Comparison of ENCODE assay signal across 21 cellular contexts in genomic region chr1:54650417-54650816, GRCh38. TPM values are rescaled to one million over a fixed set of nuclear protein-coding genes. Genes with fewer than 3 reads are reported as not detected.
DNase-seq lines count a peak whose midpoint lies in the region; ATAC-seq and TF ChIP-seq lines count a peak whose summit lies in the region.
"Had no signal": no experiment of that assay in that cellular context is flagged by ENCODE, and none has a peak within 500 bp of the region (broad histone marks: within the 10 kb centered on the region; RNA-seq: fewer than 3 reads in every experiment).

No MANE protein-coding gene starts in this region.

- H3K4me1 ChIP-seq in Caco-2 (peaks cover 30% of the 10 kb centered on the region), Peyer's patch (peaks cover 0 to 43% (median 0%) of the 10 kb centered on the region in 4 donors), mucosa of rectum (ENCODE audit: control insufficient read depth in 2 of 2, insufficient read depth in 2 of 2, low read length in 2 of 2) (peaks cover 30 to 37% of the 10 kb centered on the region in 2 donors)
- H3K4me1 ChIP-seq in CD8-positive, alpha-beta T cell (ENCODE audit: insufficient read depth, low read length) = no peaks in the 10 kb centered on the region
- H3K4me1 ChIP-seq: BE2C had no signal

- no peaks in the 10 kb centered on the region for H3K9me3 Mint-ChIP-seq in Caco-2 (ENCODE audit: unreplicated experiment)
- no peaks in the 10 kb centered on the region for H3K9me3 Mint-ChIP-seq in activated CD8-positive, alpha-beta memory T cell treated with anti-CD3 and anti-CD28 coated beads, Interleukin-2, amount 10 ng/mL, durations not matched to agents 7 days and 5 days (ENCODE audit: low read depth)
- H3K9me3 Mint-ChIP-seq in CD8-positive, alpha-beta T cell = no peaks in the 10 kb centered on the region
- H3K9me3 Mint-ChIP-seq: CD4-positive, alpha-beta T cell had no signal

- intact Hi-C loops in Caco-2 (cut with micrococcal nuclease; ENCODE audit: unreplicated experiment) = no loop called here
- intact Hi-C loops in CD8-positive, alpha-beta T cell (cut with DNase I, micrococcal nuclease) = no loop called here

- peak overlapping the region; percentile 62 for H3K27ac Mint-ChIP-seq in Caco-2 (ENCODE audit: unreplicated experiment)
- no peak overlapping the region for H3K27ac Mint-ChIP-seq in activated CD8-positive, alpha-beta memory T cell treated with anti-CD3 and anti-CD28 coated beads, Interleukin-2, amount 10 ng/mL, durations not matched to agents 7 days and 5 days
- no peak overlapping the region for H3K27ac Mint-ChIP-seq in CD8-positive, alpha-beta T cell
- H3K27ac Mint-ChIP-seq: CD14-positive monocyte; CD4-positive, alpha-beta T cell; GM23338; H9 had no signal

- TF ChIP-seq CTCF in Caco-2 (IDR thresholded peaks at IDR 0.05; ENCODE audit: insufficient read depth in 1 of 2, low read depth in 1 of 2, low read length in 1 of 2, severe bottlenecking in 1 of 2, unreplicated experiment in 1 of 2) (no peak), Peyer's patch (IDR thresholded peaks at IDR 0.05) (no peak)
- TF ChIP-seq CTCF in CD8-positive, alpha-beta T cell (IDR thresholded peaks at IDR 0.05) = no peak

- ATAC-seq in activated CD8-positive, alpha-beta memory T cell treated with anti-CD3 and anti-CD28 coated beads, Interleukin-2, amount 10 ng/mL, durations not matched to agents 7 days and 5 days = no peak
- no peak for ATAC-seq in GM18520 (IDR thresholded peaks at IDR 0.05; ENCODE audit: unreplicated experiment)
- ATAC-seq in CD8-positive, alpha-beta T cell = no peak
- ATAC-seq: GM23338, HCT116 had no signal

- H3K9ac ChIP-seq in mucosa of rectum (ENCODE audit: low read depth in 1 of 2, low read length in 2 of 2) = no peak overlapping the region
- H3K9ac ChIP-seq: BLaER1 treated with 17β-estradiol and CSF1 and Interleukin-3, amounts not matched to agents 10 nM and 100 nM had no signal

- no peak overlapping the region for H3K4me3 Mint-ChIP-seq in Caco-2 (ENCODE audit: unreplicated experiment)
- H3K4me3 Mint-ChIP-seq in activated CD8-positive, alpha-beta memory T cell treated with anti-CD3 and anti-CD28 coated beads, Interleukin-2, amount 10 ng/mL, durations not matched to agents 7 days and 5 days = no peak overlapping the region
- H3K4me3 Mint-ChIP-seq in CD8-positive, alpha-beta T cell = no peak overlapping the region
- H3K4me3 Mint-ChIP-seq: CD14-positive monocyte; CD4-positive, alpha-beta T cell; GM23338; H9 had no signal

- peaks cover 36% of the 10 kb centered on the region for H3K4me1 Mint-ChIP-seq in Caco-2 (ENCODE audit: low read depth, unreplicated experiment)
- no peaks in the 10 kb centered on the region for H3K4me1 Mint-ChIP-seq in activated CD8-positive, alpha-beta memory T cell treated with anti-CD3 and anti-CD28 coated beads, Interleukin-2, amount 10 ng/mL, durations not matched to agents 7 days and 5 days
- no peaks in the 10 kb centered on the region for H3K4me1 Mint-ChIP-seq in CD8-positive, alpha-beta T cell (ENCODE audit: low read depth)

- CTCF ChIA-PET in Caco-2 (lab: Charles Lee) = interaction anchor here (0.7 kb wide), 1 partner anchor 432 kb away, joined by 3 read pairs; no protein-coding TSS in a partner anchor
- CTCF ChIA-PET in activated CD8-positive, alpha-beta memory T cell treated with anti-CD3 and anti-CD28 coated beads, Interleukin-2, amount 10 ng/mL, durations not matched to agents 7 days and 5 days (lab: Charles Lee) = no interaction called here
- CTCF ChIA-PET in CD8-positive, alpha-beta T cell (lab: Charles Lee) = no interaction called here

- no peaks in the 10 kb centered on the region for H3K27me3 Mint-ChIP-seq in Caco-2 (ENCODE audit: insufficient read depth, unreplicated experiment)
- H3K27me3 Mint-ChIP-seq in activated CD8-positive, alpha-beta memory T cell treated with anti-CD3 and anti-CD28 coated beads, Interleukin-2, amount 10 ng/mL, durations not matched to agents 7 days and 5 days = peaks cover 23% of the 10 kb centered on the region
- H3K27me3 Mint-ChIP-seq in CD8-positive, alpha-beta T cell (ENCODE audit: low read depth) = peaks cover 10% of the 10 kb centered on the region

- H3K27me3 ChIP-seq in Caco-2 (replicated peaks; ENCODE audit: control insufficient read depth, insufficient read depth, low read length) (no peaks in the 10 kb centered on the region), Peyer's patch (no peaks in the 10 kb centered on the region), mucosa of rectum (ENCODE audit: control insufficient read depth in 2 of 2, insufficient read depth in 2 of 2, low read length in 2 of 2) (no peaks in the 10 kb centered on the region)
- H3K27me3 ChIP-seq in CD8-positive, alpha-beta T cell (ENCODE audit: insufficient read depth, low read length) = no peaks in the 10 kb centered on the region
- H3K27me3 ChIP-seq: BE2C; BLaER1 treated with 17β-estradiol and CSF1 and Interleukin-3, amounts not matched to agents 10 nM and 100 nM had no signal

- H3K9me3 ChIP-seq in Caco-2 (no peaks in the 10 kb centered on the region), Peyer's patch (no peaks in the 10 kb centered on the region), mucosa of rectum (ENCODE audit: control insufficient read depth in 2 of 2, low read length in 2 of 2) (no peaks in the 10 kb centered on the region)
- H3K9me3 ChIP-seq in CD8-positive, alpha-beta T cell (ENCODE audit: low read length) = no peaks in the 10 kb centered on the region
- H3K9me3 ChIP-seq: A549; BE2C; BLaER1 treated with 17β-estradiol and CSF1 and Interleukin-3, amounts not matched to agents 10 nM and 100 nM had no signal

- H3K27ac ChIP-seq in Peyer's patch (peak overlapping the region in 3 of 4 donors; percentile 59 to 90 (median 88)), mucosa of rectum (ENCODE audit: low read depth in 2 of 2, low read length in 2 of 2) (peak overlapping the region; percentile 80 to 85)
- no peak overlapping the region for H3K27ac ChIP-seq in CD8-positive, alpha-beta T cell (ENCODE audit: low read depth, low read length)
- H3K27ac ChIP-seq: BLaER1 treated with 17β-estradiol and CSF1 and Interleukin-3, amounts not matched to agents 10 nM and 100 nM had no signal

- no TSS peak for BruUV-seq in Caco-2 (replicated peaks; lab: Mats Ljungman, UMichigan)

- H3K36me3 ChIP-seq in Caco-2 (ENCODE audit: control insufficient read depth, insufficient read depth, low read length) = no peaks in the 10 kb centered on the region
- no peaks in the 10 kb centered on the region for H3K36me3 ChIP-seq in Peyer's patch
- H3K36me3 ChIP-seq in mucosa of rectum (ENCODE audit: control insufficient read depth in 2 of 2, insufficient read depth in 2 of 2, low read length in 2 of 2) = no peaks in the 10 kb centered on the region
- no peaks in the 10 kb centered on the region for H3K36me3 ChIP-seq in CD8-positive, alpha-beta T cell (ENCODE audit: insufficient read depth, low read length)
- H3K36me3 ChIP-seq: BE2C; BLaER1 treated with 17β-estradiol and CSF1 and Interleukin-3, amounts not matched to agents 10 nM and 100 nM had no signal

- POLR2A ChIA-PET in Caco-2 (lab: Charles Lee) = no interaction called here
- POLR2A ChIA-PET in CD8-positive, alpha-beta T cell (lab: Charles Lee) = no interaction called here

- DNase-seq in Caco-2 = no peak
- no peak for DNase-seq in Peyer's patch
- no peak for DNase-seq in activated CD8-positive, alpha-beta memory T cell treated with anti-CD3 and anti-CD28 coated beads, Interleukin-2, amount 10 ng/mL, durations not matched to agents 7 days and 5 days
- DNase-seq in CD8-positive, alpha-beta T cell = no peak
- DNase-seq: 8988T; ACHN; AML-193; BE2C; CD4-positive, alpha-beta T cell; COR-L47; DMS153; DND-41; H9 had no signal

- no peak overlapping the region for H3K4me3 ChIP-seq in Caco-2 (ENCODE audit: low read depth, low read length)
- H3K4me3 ChIP-seq in Peyer's patch = no peak overlapping the region
- no peak overlapping the region for H3K4me3 ChIP-seq in mucosa of rectum (ENCODE audit: low read length in 2 of 2)
- no peak overlapping the region for H3K4me3 ChIP-seq in CD8-positive, alpha-beta T cell (ENCODE audit: low read depth, low read length)
- H3K4me3 ChIP-seq: A549; BLaER1 treated with 17β-estradiol and CSF1 and Interleukin-3, amounts not matched to agents 10 nM and 100 nM; GM23338 had no signal

- TF ChIP-seq POLR2A in Peyer's patch (IDR thresholded peaks at IDR 0.05) = no peak

- H3K36me3 Mint-ChIP-seq in Caco-2 (ENCODE audit: insufficient read depth, unreplicated experiment) = peaks cover 4% of the 10 kb centered on the region
- no peaks in the 10 kb centered on the region for H3K36me3 Mint-ChIP-seq in activated CD8-positive, alpha-beta memory T cell treated with anti-CD3 and anti-CD28 coated beads, Interleukin-2, amount 10 ng/mL, durations not matched to agents 7 days and 5 days
- H3K36me3 Mint-ChIP-seq in CD8-positive, alpha-beta T cell = no peaks in the 10 kb centered on the region
- H3K36me3 Mint-ChIP-seq: CD14-positive monocyte had no signal

RNA-seq across cellular contexts. Expression of gene MROH7, which starts 8.8 kb away (rescaled TPM):
- 0.30 TPM in 1 of 2 replicates, not detected in the other for total RNA-seq in Caco-2 (2022)
- 10 to 100 TPM; 22.3 to 64.2 (median 35.5) TPM for total RNA-seq in Peyer's patch
- total RNA-seq in activated CD8-positive, alpha-beta memory T cell treated with anti-CD3 and anti-CD28 coated beads, Interleukin-2, amount 10 ng/mL, durations not matched to agents 7 days and 5 days = not detected
- total RNA-seq in CD8-positive, alpha-beta T cell = not detected
- total RNA-seq: H4 had no signal

RNA-seq across cellular contexts. Expression of gene FAM151A, which starts 27.1 kb away (rescaled TPM):
- total RNA-seq in Caco-2 (2022) (21.4 and 22.3 TPM in 2 replicates), Peyer's patch (1,000 to 10,000 TPM in 1 of 4 donors, 100 to 1,000 TPM in 1, 10 to 100 TPM in 2; 15.7 to 1,128 (median 174) TPM)
- not detected for total RNA-seq in activated CD8-positive, alpha-beta memory T cell treated with anti-CD3 and anti-CD28 coated beads, Interleukin-2, amount 10 ng/mL, durations not matched to agents 7 days and 5 days
- not detected for total RNA-seq in CD8-positive, alpha-beta T cell
- total RNA-seq: CD4-positive, alpha-beta T cell; H4; H9 had no signal

Comparison
In these comparisons a context has a peak if more than half of its experiments do, and no peak if none do; other contexts are left out.
1. RNA of gene MROH7, which starts 8.8 kb away (total RNA-seq): 22.3 to 64.2 TPM in Peyer's patch; not detected in activated CD8-positive, alpha-beta memory T cell treated with anti-CD3 and anti-CD28 coated beads, Interleukin-2, amount 10 ng/mL, durations not matched to agents 7 days and 5 days, not detected in CD8-positive, alpha-beta T cell and 0.30 TPM in Caco-2; every median in the first group is over 10 times any median in the second.
2. RNA of gene FAM151A, which starts 27.1 kb away (total RNA-seq): 15.7 to 1,128 TPM in Peyer's patch and 21.4 to 22.3 TPM in Caco-2; not detected in activated CD8-positive, alpha-beta memory T cell treated with anti-CD3 and anti-CD28 coated beads, Interleukin-2, amount 10 ng/mL, durations not matched to agents 7 days and 5 days and not detected in CD8-positive, alpha-beta T cell; every median in the first group is over 10 times any median in the second.